In genomic region chr2:96888082-96889011, GRCh38 we compare ENCODE assay signal across 8 cellular contexts. TPM values are rescaled to one million over a fixed set of nuclear protein-coding genes. Genes with fewer than 3 reads are reported as not detected.
A peak's percentile ranks its signal among the peaks of the same experiment; 100 is the strongest.
DNase-seq lines count a peak whose midpoint lies in the region; ATAC-seq, FAIRE-seq and TF ChIP-seq lines count a peak whose summit lies in the region.

No MANE protein-coding gene starts in this region.

- H4K20me1 ChIP-seq in H9 (ENCODE audit: control insufficient read depth, insufficient read depth, insufficient read length) (no peaks in the 10 kb centered on the region), PC-9 (ENCODE audit: insufficient read depth) (no peaks in the 10 kb centered on the region), HepG2 (ENCODE audit: insufficient read depth, low read length) (no peaks in the 10 kb centered on the region)

- no peak overlapping the region for H2BK15ac ChIP-seq in H9 (ENCODE audit: low read depth, low read length)

- no peaks in the 10 kb centered on the region for H3K23me2 ChIP-seq in H9 (ENCODE audit: insufficient read length, low read depth, low read length, poor library complexity, severe bottlenecking)

- H3K27me3 Mint-ChIP-seq in H9 (ENCODE audit: low read depth), result peaks cover 7% of the 10 kb centered on the region
- H3K27me3 Mint-ChIP-seq in activated CD4-positive, alpha-beta memory T cell treated with anti-CD3 and anti-CD28 coated beads, Interleukin-2, amount 10 ng/mL, durations not matched to agents 7 days and 5 days, result peaks cover 1% of the 10 kb centered on the region

- H3K9ac ChIP-seq in H9 (ENCODE audit: extremely low read depth, insufficient read length, low read length), result no peak overlapping the region
- no peak overlapping the region for H3K9ac ChIP-seq in HepG2 (ENCODE audit: insufficient read depth, low read depth, low read length)

- H3K18ac ChIP-seq in H9 (ENCODE audit: insufficient read length, low read depth, low read length), result no peak overlapping the region

- H3K23ac ChIP-seq in H9 (ENCODE audit: insufficient read length, low read depth, low read length), result no peak overlapping the region

- no peak overlapping the region for H2BK12ac ChIP-seq in H9 (ENCODE audit: insufficient read length, low read depth, low read length)

- H3K9me3 ChIP-seq in H9 (ENCODE audit: control insufficient read depth, low read depth, low read length) (no peaks in the 10 kb centered on the region), PC-9 (ENCODE audit: insufficient read depth, low read depth) (no peaks in the 10 kb centered on the region), spleen (no peaks in the 10 kb centered on the region), HepG2 (ENCODE audit: low read length) (no peaks in the 10 kb centered on the region)

- no peaks in the 10 kb centered on the region for H3K9me2 ChIP-seq in PC-9 (ENCODE audit: insufficient read depth)

- H3K4me1 Mint-ChIP-seq in H9, result peaks cover 42 to 45% of the 10 kb centered on the region in 2 experiments
- peaks cover 12% of the 10 kb centered on the region for H3K4me1 Mint-ChIP-seq in activated CD4-positive, alpha-beta memory T cell treated with anti-CD3 and anti-CD28 coated beads, Interleukin-2, amount 10 ng/mL, durations not matched to agents 7 days and 5 days

- peak overlapping the region; percentile 14; the same call in 1 of the 2 replicates for H3K14ac ChIP-seq in H9 (ENCODE audit: insufficient read depth, low read length)

- peaks cover 43% of the 10 kb centered on the region for H3F3A ChIP-seq in PC-9 (ENCODE audit: insufficient read depth, low read depth)

- TF ChIP-seq POLR2A in spleen (IDR thresholded peaks at IDR 0.05) (no peak), HepG2 (IDR thresholded peaks at IDR 0.05; ENCODE audit: insufficient read depth in 1 of 2, low read depth in 2 of 2, low read length in 2 of 2) (no peak)

- in situ Hi-C loops in HepG2 (cut with HindIII; ENCODE audit: extremely low pct_ligation_motif_present, low pct_unique_long_range_greater_than_20kb), result no loop called here

- FAIRE-seq in RCC 7860 (lab: Jason Lieb, UNC), result no peak
- FAIRE-seq in HepG2 (lab: Jason Lieb, UNC), result no peak

- no peaks in the 10 kb centered on the region; a peak in 1 of 5 replicates for H3K9me3 Mint-ChIP-seq in H9
- no peaks in the 10 kb centered on the region for H3K9me3 Mint-ChIP-seq in activated CD4-positive, alpha-beta memory T cell treated with anti-CD3 and anti-CD28 coated beads, Interleukin-2, amount 10 ng/mL, durations not matched to agents 7 days and 5 days

- no peak overlapping the region for H2BK5ac ChIP-seq in H9 (ENCODE audit: insufficient read length, low read length)

- H3K36me3 ChIP-seq in PC-9 (ENCODE audit: low read depth), result no peaks in the 10 kb centered on the region
- no peaks in the 10 kb centered on the region for H3K36me3 ChIP-seq in spleen
- no peaks in the 10 kb centered on the region for H3K36me3 ChIP-seq in HepG2 (replicated peaks in 1 of 2; ENCODE audit: control insufficient read depth in 1 of 2, insufficient read depth in 2 of 2, low read length in 2 of 2)

- H4K5ac ChIP-seq in H9 (ENCODE audit: insufficient read length, low read depth, low read length), result no peak overlapping the region

- no peak overlapping the region for H3T11ph ChIP-seq in H9 (ENCODE audit: low read length)

- no peak overlapping the region for H3K4me2 ChIP-seq in H9 (ENCODE audit: insufficient read depth, insufficient read length, low read length)
- H3K4me2 ChIP-seq in PC-9, result peak overlapping the region; percentile 77
- H3K4me2 ChIP-seq in HepG2 (ENCODE audit: low read depth, low read length), result no peak overlapping the region

- H3K4me3 Mint-ChIP-seq in H9, result no peak overlapping the region
- H3K4me3 Mint-ChIP-seq in activated CD4-positive, alpha-beta memory T cell treated with anti-CD3 and anti-CD28 coated beads, Interleukin-2, amount 10 ng/mL, durations not matched to agents 7 days and 5 days, result no peak overlapping the region

- H3K4ac ChIP-seq in H9 (ENCODE audit: low read depth, low read length), result no peak overlapping the region

- TF ChIP-seq EP300 in HepG2 (IDR thresholded peaks at IDR 0.05; ENCODE audit: low read depth in 2 of 2, low read length in 2 of 2) (no peak), HepG2 (CRISPR knock-in tag; IDR thresholded peaks at IDR 0.05; ENCODE audit: borderline replicate concordance) (no peak)

- peaks cover 7% of the 10 kb centered on the region; the same call in 1 of the 2 replicates for H3K4me1 ChIP-seq in H9 (ENCODE audit: insufficient read depth, low read length)
- H3K4me1 ChIP-seq in PC-9 (replicated peaks; ENCODE audit: insufficient read depth), result peaks cover 71% of the 10 kb centered on the region
- H3K4me1 ChIP-seq in spleen, result peaks cover 55 to 89% (median 70%) of the 10 kb centered on the region in 6 donors
- no peaks in the 10 kb centered on the region for H3K4me1 ChIP-seq in HepG2 (ENCODE audit: insufficient read depth, low read length)

- no peaks in the 10 kb centered on the region; the same call in 1 of the 2 replicates for H3K27me3 ChIP-seq in H9 (ENCODE audit: insufficient read depth, low read length)
- no peaks in the 10 kb centered on the region for H3K27me3 ChIP-seq in PC-9 (ENCODE audit: insufficient read depth, low read depth)
- H3K27me3 ChIP-seq in spleen (replicated peaks in 1 of 7), result no peaks in the 10 kb centered on the region
- peaks cover 24 to 68% of the 10 kb centered on the region in 2 experiments for H3K27me3 ChIP-seq in HepG2 (ENCODE audit: control insufficient read depth in 1 of 2, insufficient read depth in 2 of 2, low read length in 2 of 2)

- no peak overlapping the region for H3K56ac ChIP-seq in H9 (ENCODE audit: insufficient read length, low read depth, low read length)

- no peak overlapping the region for H3K27ac ChIP-seq in H9 (ENCODE audit: insufficient read length, low read depth, low read length)
- peak overlapping the region; percentile 69 for H3K27ac ChIP-seq in PC-9
- peak overlapping the region in 5 of 8 donors; percentile 20 to 68 (median 50) for H3K27ac ChIP-seq in spleen
- H3K27ac ChIP-seq in HepG2 (ENCODE audit: extremely low read length, insufficient read depth, low read length), result no peak overlapping the region

- H2AFZ ChIP-seq in H9 (ENCODE audit: low read length) (no peak overlapping the region), PC-9 (peak overlapping the region; percentile 39; the same call in 1 of the 2 replicates), HepG2 (ENCODE audit: low read length) (no peak overlapping the region)

- DNase-seq in H9 (no peak), PC-9 (peak; percentile 89 to 98), hypothalamus (lab: John Stamatoyannopoulos, UW) (peak in 34 of 51 donors; percentile 34 to 78 (median 60)), spleen (no peak), RCC 7860 (ENCODE audit: low spot score) (no peak), HepG2 (ENCODE audit: low spot score) (no peak)
- DNase-seq in activated CD4-positive, alpha-beta memory T cell treated with anti-CD3 and anti-CD28 coated beads, Interleukin-2, amount 10 ng/mL, durations not matched to agents 7 days and 5 days, result no peak
- DNase-seq in activated CD4-positive, alpha-beta T cell treated with anti-CD3 and anti-CD28 coated beads, Interleukin-2, amount 50 U/mL, for 1 hour, result no peak

- WGBS in H9 (ENCODE audit: extremely low coverage, insufficient read length, low lambda C conversion rate), result no CpG with 5 or more reads among the region's 12 CpGs
- WGBS in spleen, 5 donors, result 57 to 71% (median 68%) methylated on average over 10 to 12 of the region's 12 CpGs
- WGBS in HepG2 (ENCODE audit: low lambda C conversion rate), result 52% methylated on average over 9 of the region's 12 CpGs

- TF ChIP-seq CTCF in H9 (conservative IDR thresholded peaks at IDR 0.05), result no peak
- no peak for TF ChIP-seq CTCF in PC-9 (conservative IDR thresholded peaks at IDR 0.05)
- TF ChIP-seq CTCF in spleen (IDR thresholded peaks at IDR 0.05 in 8 of 11, conservative IDR thresholded peaks at IDR 0.05 in 3 of 11), result no peak
- TF ChIP-seq CTCF in HepG2 (CRISPR knock-in tag; IDR thresholded peaks at IDR 0.05), result no peak

- H3K79me2 ChIP-seq in H9 (ENCODE audit: insufficient read depth, low read length), result no peaks in the 10 kb centered on the region
- no peaks in the 10 kb centered on the region for H3K79me2 ChIP-seq in PC-9 (ENCODE audit: low read depth)
- H3K79me2 ChIP-seq in HepG2 (ENCODE audit: insufficient read depth, low read length), result no peaks in the 10 kb centered on the region

- BruUV-seq in PC-9 (replicated peaks; lab: Mats Ljungman, UMichigan) (no TSS peak), HepG2 (replicated peaks; lab: Mats Ljungman, UMichigan) (no TSS peak)

- H3K79me1 ChIP-seq in H9 (ENCODE audit: insufficient read depth, low read depth, low read length, poor library complexity, severe bottlenecking), result no peaks in the 10 kb centered on the region

- no peak overlapping the region for H2AK5ac ChIP-seq in H9 (ENCODE audit: insufficient read length, low read length)

- intact Hi-C loops in PC-9 (cut with micrococcal nuclease; ENCODE audit: unreplicated experiment) (no loop called here), spleen (cut with DNase I; ENCODE audit: low total_unique reads) (no loop called here), HepG2 (cut with micrococcal nuclease; ENCODE audit: unreplicated experiment) (no loop called here)

- no peak overlapping the region for H4K91ac ChIP-seq in H9 (ENCODE audit: insufficient read length, low read depth, low read length)

- H2BK120ac ChIP-seq in H9 (ENCODE audit: low read depth, low read length, poor library complexity, severe bottlenecking), result no peak overlapping the region

- no peak for TF ChIP-seq RAD21 in HepG2 (CRISPR knock-in tag; IDR thresholded peaks at IDR 0.05)

- no peaks in the 10 kb centered on the region for H3K36me3 Mint-ChIP-seq in H9 (ENCODE audit: insufficient read depth in 1 of 3, low read depth in 3 of 3)
- no peaks in the 10 kb centered on the region for H3K36me3 Mint-ChIP-seq in activated CD4-positive, alpha-beta memory T cell treated with anti-CD3 and anti-CD28 coated beads, Interleukin-2, amount 10 ng/mL, durations not matched to agents 7 days and 5 days (ENCODE audit: low read depth)

- CTCF ChIA-PET in PC-9 (lab: Charles Lee) (interaction anchor here (0.6 to 1.3 kb wide), 5 partner anchors 10 to 67 kb away, joined by 3 to 4 read pairs (median 3); partner anchors contain the start of gene ANKRD39), HepG2 (lab: Yijun Ruan, JAX; ENCODE audit: low intra/inter-chr PET ratio, low total read pairs) (no interaction called here)
- CTCF ChIA-PET in activated CD4-positive, alpha-beta memory T cell treated with anti-CD3 and anti-CD28 coated beads, Interleukin-2, amount 10 ng/mL, durations not matched to agents 7 days and 5 days (lab: Charles Lee), result no interaction called here

- H2BK20ac ChIP-seq in H9 (ENCODE audit: low read depth, low read length, poor library complexity, severe bottlenecking), result no peak overlapping the region

- H4K8ac ChIP-seq in H9 (replicated peaks; ENCODE audit: insufficient read length, low read depth, low read length), result no peak overlapping the region

- POLR2A ChIA-PET in PC-9 (lab: Charles Lee; ENCODE audit: unreplicated experiment) (interaction anchor here (0.5 to 0.7 kb wide), 4 partner anchors 14 to 169 kb away, joined by 4 to 13 read pairs (median 6); no protein-coding TSS in a partner anchor), HepG2 (lab: Yijun Ruan, JAX) (no interaction called here)
- POLR2A ChIA-PET in activated CD4-positive, alpha-beta memory T cell treated with anti-CD3 and anti-CD28 coated beads, Interleukin-2, amount 10 ng/mL, durations not matched to agents 7 days and 5 days (lab: Charles Lee), result interaction anchor here (0.9 kb wide), 1 partner anchor 30 kb away, joined by 5 read pairs; the partner anchor contains the start of gene ANKRD39

- ATAC-seq in HepG2, result no peak

- H3K4me3 ChIP-seq in PC-9 (peak overlapping the region; percentile 29; the same call in 1 of the 2 replicates), spleen (no peak overlapping the region), HepG2 (replicated peaks in 1 of 3; ENCODE audit: insufficient read depth in 1 of 3, low read depth in 2 of 3, low read length in 3 of 3) (no peak overlapping the region)

- peak overlapping the region in 1 of 3 experiments; percentile 70; a peak in 2 of 7 replicates for H3K27ac Mint-ChIP-seq in H9
- H3K27ac Mint-ChIP-seq in activated CD4-positive, alpha-beta memory T cell treated with anti-CD3 and anti-CD28 coated beads, Interleukin-2, amount 10 ng/mL, durations not matched to agents 7 days and 5 days, result no peak overlapping the region

RNA-seq across cellular contexts. Expression of gene SEMA4C, which starts 18.5 kb away (rescaled TPM):
- total RNA-seq in H9 (2021) (81.6 and 87.2 TPM in 2 replicates), PC-9 (2021) (52.8 and 60.5 TPM in 2 replicates), spleen (100 to 1,000 TPM in 2 of 7 donors, 10 to 100 TPM in 5; 59.7 to 205 (median 70.3) TPM), HepG2 (2016; rRNA removed; fragmentation: Illumina TruSeq; extraction: Trizol) (11.3 and 25.9 TPM in 2 replicates)
- polyA plus RNA-seq in spleen (10 to 100 TPM in 2 of 3 donors, 1 to 10 TPM in 1; 6.1 to 37.2 (median 16.5) TPM), HepG2 (2011; rRNA removed) (46.6 and 69.2 TPM in 2 replicates)
- 10 to 100 TPM; 22.2 to 22.5 TPM for total RNA-seq in activated CD4-positive, alpha-beta memory T cell treated with anti-CD3 and anti-CD28 coated beads, Interleukin-2, amount 10 ng/mL, durations not matched to agents 7 days and 5 days
- total RNA-seq in HepG2 (2016; cell fraction: cytosol; rRNA removed; fragmentation: Illumina TruSeq; extraction: Trizol; ENCODE audit: low read depth), result 3.5 and 4.2 TPM in 2 replicates
- 8.4 and 25.7 TPM in 2 replicates for total RNA-seq in HepG2 (2016; cell fraction: insoluble cytoplasmic fraction; rRNA removed; fragmentation: Illumina TruSeq; extraction: Trizol)
- 10.9 and 11.4 TPM in 2 replicates for total RNA-seq in HepG2 (2016; cell fraction: membrane; rRNA removed; fragmentation: Illumina TruSeq; extraction: Trizol)
- 22.1 and 28.3 TPM in 2 replicates for total RNA-seq in HepG2 (2016; cell fraction: nucleus; rRNA removed; fragmentation: Illumina TruSeq; extraction: Trizol)
- 33.4 and 47.8 TPM in 2 replicates for polyA plus RNA-seq in HepG2 (2011; cell fraction: cytosol; rRNA removed)
- 135 and 157 TPM in 2 replicates for polyA plus RNA-seq in HepG2 (2011; cell fraction: nucleus; rRNA removed)
- polyA plus RNA-seq in HepG2 (2012), result 27.3 and 39.4 TPM in 2 replicates
- 1.0 and 1.2 TPM in 2 replicates for polyA plus RNA-seq in HepG2 (2016; cell fraction: cytosol; fragmentation: Illumina TruSeq; extraction: Trizol; ENCODE audit: low read depth)
- polyA plus RNA-seq in HepG2 (2016; cell fraction: insoluble cytoplasmic fraction; fragmentation: Illumina TruSeq; extraction: Trizol; ENCODE audit: low read depth), result 6.0 and 8.4 TPM in 2 replicates
- polyA plus RNA-seq in HepG2 (2016; cell fraction: membrane; fragmentation: Illumina TruSeq; extraction: Trizol; ENCODE audit: low read depth), result 3.1 and 3.2 TPM in 2 replicates
- 51.6 and 60.2 TPM in 2 replicates for polyA plus RNA-seq in HepG2 (2016; cell fraction: nucleus; fragmentation: Illumina TruSeq; extraction: Trizol; ENCODE audit: insufficient read depth, low read depth)
- 29.1 and 175 TPM in 2 replicates for polyA minus RNA-seq in HepG2 (2011; rRNA and poly(A)+ RNA removed; ENCODE audit: low replicate concordance)
- polyA minus RNA-seq in HepG2 (2011; cell fraction: cytosol; rRNA and poly(A)+ RNA removed), result 41.8 and 45.0 TPM in 2 replicates
- 25.8 and 31.7 TPM in 2 replicates for polyA minus RNA-seq in HepG2 (2011; cell fraction: nucleus; rRNA and poly(A)+ RNA removed)

RNA-seq across cellular contexts. Expression of gene ANKRD39, which starts 30.5 kb away (rescaled TPM):
- 13.0 and 13.9 TPM in 2 replicates for total RNA-seq in H9 (2021)
- total RNA-seq in PC-9 (2021), result 19.0 and 23.2 TPM in 2 replicates
- 10 to 100 TPM; 13.6 to 32.2 (median 22.5) TPM for total RNA-seq in spleen
- polyA plus RNA-seq in spleen, result 10 to 100 TPM; 13.7 to 17.7 (median 15.8) TPM
- total RNA-seq in activated CD4-positive, alpha-beta memory T cell treated with anti-CD3 and anti-CD28 coated beads, Interleukin-2, amount 10 ng/mL, durations not matched to agents 7 days and 5 days, result 10 to 100 TPM; 44.1 to 47.7 TPM
- 23.2 and 26.7 TPM in 2 replicates for total RNA-seq in HepG2 (2016; rRNA removed; fragmentation: Illumina TruSeq; extraction: Trizol)
- total RNA-seq in HepG2 (2016; cell fraction: cytosol; rRNA removed; fragmentation: Illumina TruSeq; extraction: Trizol; ENCODE audit: low read depth), result 40.7 and 45.8 TPM in 2 replicates
- 26.3 and 27.1 TPM in 2 replicates for total RNA-seq in HepG2 (2016; cell fraction: insoluble cytoplasmic fraction; rRNA removed; fragmentation: Illumina TruSeq; extraction: Trizol)
- 37.4 and 41.3 TPM in 2 replicates for total RNA-seq in HepG2 (2016; cell fraction: membrane; rRNA removed; fragmentation: Illumina TruSeq; extraction: Trizol)
- total RNA-seq in HepG2 (2016; cell fraction: nucleus; rRNA removed; fragmentation: Illumina TruSeq; extraction: Trizol), result 10.3 and 11.7 TPM in 2 replicates
- 24.8 and 27.8 TPM in 2 replicates for polyA plus RNA-seq in HepG2 (2011; rRNA removed)
- 18.3 and 31.5 TPM in 2 replicates for polyA plus RNA-seq in HepG2 (2011; cell fraction: cytosol; rRNA removed)
- polyA plus RNA-seq in HepG2 (2011; cell fraction: nucleus; rRNA removed), result 24.2 and 29.2 TPM in 2 replicates
- 14.6 and 20.3 TPM in 2 replicates for polyA plus RNA-seq in HepG2 (2012)
- polyA plus RNA-seq in HepG2 (2016; cell fraction: cytosol; fragmentation: Illumina TruSeq; extraction: Trizol; ENCODE audit: low read depth), result 55.3 and 63.9 TPM in 2 replicates
- polyA plus RNA-seq in HepG2 (2016; cell fraction: insoluble cytoplasmic fraction; fragmentation: Illumina TruSeq; extraction: Trizol; ENCODE audit: low read depth), result 33.9 and 35.0 TPM in 2 replicates
- polyA plus RNA-seq in HepG2 (2016; cell fraction: membrane; fragmentation: Illumina TruSeq; extraction: Trizol; ENCODE audit: low read depth), result 40.8 and 47.0 TPM in 2 replicates
- 23.0 and 24.9 TPM in 2 replicates for polyA plus RNA-seq in HepG2 (2016; cell fraction: nucleus; fragmentation: Illumina TruSeq; extraction: Trizol; ENCODE audit: insufficient read depth, low read depth)
- 10.9 and 17.9 TPM in 2 replicates for polyA minus RNA-seq in HepG2 (2011; rRNA and poly(A)+ RNA removed; ENCODE audit: low replicate concordance)
- 4.6 and 5.6 TPM in 2 replicates for polyA minus RNA-seq in HepG2 (2011; cell fraction: cytosol; rRNA and poly(A)+ RNA removed)
- polyA minus RNA-seq in HepG2 (2011; cell fraction: nucleus; rRNA and poly(A)+ RNA removed), result 8.2 and 14.2 TPM in 2 replicates

RNA-seq across cellular contexts. Expression of gene ANKRD23, which starts 44.5 kb away (rescaled TPM):
- total RNA-seq in H9 (2021) (2.3 and 2.4 TPM in 2 replicates), PC-9 (2021) (6.0 and 8.9 TPM in 2 replicates), spleen (10 to 100 TPM in 3 of 7 donors, 1 to 10 TPM in 4; 4.6 to 19.8 (median 9.3) TPM), HepG2 (2016; rRNA removed; fragmentation: Illumina TruSeq; extraction: Trizol) (0.35 and 1.5 TPM in 2 replicates)
- polyA plus RNA-seq in spleen (1 to 10 TPM; 2.4 to 4.9 (median 3.9) TPM), HepG2 (2011; rRNA removed) (1.6 and 2.7 TPM in 2 replicates)
- 10 to 100 TPM; 15.5 to 16.9 TPM for total RNA-seq in activated CD4-positive, alpha-beta memory T cell treated with anti-CD3 and anti-CD28 coated beads, Interleukin-2, amount 10 ng/mL, durations not matched to agents 7 days and 5 days
- total RNA-seq in HepG2 (2016; cell fraction: cytosol; rRNA removed; fragmentation: Illumina TruSeq; extraction: Trizol; ENCODE audit: low read depth), result 0.35 and 0.51 TPM in 2 replicates
- total RNA-seq in HepG2 (2016; cell fraction: insoluble cytoplasmic fraction; rRNA removed; fragmentation: Illumina TruSeq; extraction: Trizol), result 0.61 and 2.2 TPM in 2 replicates
- total RNA-seq in HepG2 (2016; cell fraction: membrane; rRNA removed; fragmentation: Illumina TruSeq; extraction: Trizol), result 0.77 and 0.90 TPM in 2 replicates
- 2.3 and 2.8 TPM in 2 replicates for total RNA-seq in HepG2 (2016; cell fraction: nucleus; rRNA removed; fragmentation: Illumina TruSeq; extraction: Trizol)
- 0.71 and 0.90 TPM in 2 replicates for polyA plus RNA-seq in HepG2 (2011; cell fraction: cytosol; rRNA removed)
- polyA plus RNA-seq in HepG2 (2011; cell fraction: nucleus; rRNA removed), result 17.9 and 22.1 TPM in 2 replicates
- polyA plus RNA-seq in HepG2 (2012), result 0.72 and 2.1 TPM in 2 replicates
- 0.47 and 0.50 TPM in 2 replicates for polyA plus RNA-seq in HepG2 (2016; cell fraction: cytosol; fragmentation: Illumina TruSeq; extraction: Trizol; ENCODE audit: low read depth)
- 0.32 and 0.50 TPM in 2 replicates for polyA plus RNA-seq in HepG2 (2016; cell fraction: insoluble cytoplasmic fraction; fragmentation: Illumina TruSeq; extraction: Trizol; ENCODE audit: low read depth)
- polyA plus RNA-seq in HepG2 (2016; cell fraction: membrane; fragmentation: Illumina TruSeq; extraction: Trizol; ENCODE audit: low read depth), result 0.47 and 0.74 TPM in 2 replicates
- 9.2 and 10.4 TPM in 2 replicates for polyA plus RNA-seq in HepG2 (2016; cell fraction: nucleus; fragmentation: Illumina TruSeq; extraction: Trizol; ENCODE audit: insufficient read depth, low read depth)
- 1.6 and 5.1 TPM in 2 replicates for polyA minus RNA-seq in HepG2 (2011; rRNA and poly(A)+ RNA removed; ENCODE audit: low replicate concordance)
- not detected in 2 replicates for polyA minus RNA-seq in HepG2 (2011; cell fraction: cytosol; rRNA and poly(A)+ RNA removed)
- 3.9 and 4.1 TPM in 2 replicates for polyA minus RNA-seq in HepG2 (2011; cell fraction: nucleus; rRNA and poly(A)+ RNA removed)

Comparison
In these comparisons a context has a peak if more than half of its experiments do, and no peak if none do; other contexts are left out.
1. DNase-seq: peak in PC-9 (2 of 2) and hypothalamus (34 of 51); none in H9 (single experiment), spleen (single experiment), RCC 7860 (single experiment), activated CD4-positive, alpha-beta memory T cell treated with anti-CD3 and anti-CD28 coated beads, Interleukin-2, amount 10 ng/mL, durations not matched to agents 7 days and 5 days (single experiment), activated CD4-positive, alpha-beta T cell treated with anti-CD3 and anti-CD28 coated beads, Interleukin-2, amount 50 U/mL, for 1 hour (single experiment) and HepG2 (single experiment).
2. H3K27ac ChIP-seq: peak in PC-9 (single experiment) and spleen (5 of 8); none in H9 (single experiment) and HepG2 (single experiment).